In the genomic region with DNA sequence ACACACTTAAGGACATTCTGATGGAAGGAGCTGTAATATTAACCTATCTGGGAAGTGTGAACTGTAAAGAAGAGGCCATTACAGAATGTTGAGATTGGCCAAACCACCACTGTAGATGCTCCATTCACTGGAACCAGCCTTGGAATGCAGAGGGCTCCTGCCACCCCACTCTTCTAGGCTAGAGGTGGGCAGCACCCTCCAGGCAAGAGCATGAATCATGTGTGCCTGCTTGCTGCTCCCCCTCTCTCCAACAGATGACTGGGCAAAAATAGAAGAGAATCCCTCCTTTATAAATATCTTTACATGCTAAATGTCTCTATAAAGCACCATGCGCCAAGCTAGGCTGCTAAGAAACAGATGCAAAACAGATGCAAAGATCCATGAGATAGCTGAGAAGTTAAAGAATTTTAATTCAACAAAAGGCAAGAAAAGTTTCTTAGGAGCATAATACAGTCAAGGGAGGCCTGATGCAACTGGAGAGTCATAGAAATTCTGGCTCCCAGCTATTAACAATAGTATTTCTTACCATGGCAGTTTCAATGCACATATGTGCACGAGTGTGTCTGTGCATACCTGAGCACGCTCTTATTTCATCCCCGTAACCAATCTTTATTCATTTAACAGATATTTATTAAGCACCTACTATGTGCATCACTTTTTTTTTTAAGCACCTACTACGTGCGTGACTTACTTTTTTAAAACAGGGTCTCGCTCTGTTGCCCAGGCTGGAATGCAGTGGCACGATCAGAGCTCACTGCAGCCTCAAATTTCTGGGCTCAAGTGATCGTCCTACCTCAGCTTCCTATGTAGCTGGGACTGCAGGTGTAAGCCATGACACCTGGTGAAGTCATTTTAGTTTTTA, we compare ENCODE assay signal across 19 cellular contexts. TPM values are rescaled to one million over a fixed set of nuclear protein-coding genes. Genes with fewer than 3 reads are reported as not detected.
"Had no signal": no experiment of that assay in that cellular context is flagged by ENCODE, and none has a peak within 500 bp of the region (broad histone marks: within the 10 kb centered on the region; RNA-seq: fewer than 3 reads in every experiment).

No MANE protein-coding gene starts in this region.

- H3K27me3 ChIP-seq: colonic mucosa, neutrophil, sigmoid colon, stomach had no signal

- H3K36me3 ChIP-seq: colonic mucosa, heart right ventricle, neutrophil, sigmoid colon, stomach had no signal

- H3K4me3 ChIP-seq: colonic mucosa, heart right ventricle, psoas muscle, sigmoid colon, skin epidermis, stomach had no signal

- DNase-seq: colonic mucosa; effector memory CD4-positive, alpha-beta T cell; foreskin melanocyte; heart right ventricle; kidney glomerular epithelial cell; mesendoderm; naive thymus-derived CD8-positive, alpha-beta T cell; psoas muscle; retina; sigmoid colon; stimulated activated CD4-positive, alpha-beta T cell treated with anti-CD3 and anti-CD28 coated beads, Interleukin-2, amount 100 ng/mL, for 24 hours; stimulated activated CD4-positive, alpha-beta T cell treated with anti-CD3 and anti-CD28 coated beads, Interleukin-4, amount 100 ng/mL, for 4 hours; stimulated activated naive B cell treated with anti-CD40 and anti-IgM and Interleukin-4, amounts not matched to agents 10 μg/mL and 1 μg/mL and 100 μg/mL, for 72 hours; stomach had no signal

- H3K4me1 ChIP-seq: colonic mucosa, psoas muscle had no signal

- H3K9me3 ChIP-seq: colonic mucosa, neutrophil, psoas muscle, sigmoid colon, stomach had no signal

- H3K27ac ChIP-seq: colonic mucosa, heart right ventricle, neutrophil, psoas muscle, skin epidermis had no signal

RNA-seq across cellular contexts. Expression of a gene that starts 53.6 kb away (rescaled TPM):
- total RNA-seq: esophagus mucosa; lung microvascular endothelial cell; mononuclear cell; naive thymus-derived CD8-positive, alpha-beta T cell had no signal
